7 cellular contexts compared by ENCODE assay signal in the genomic region with DNA sequence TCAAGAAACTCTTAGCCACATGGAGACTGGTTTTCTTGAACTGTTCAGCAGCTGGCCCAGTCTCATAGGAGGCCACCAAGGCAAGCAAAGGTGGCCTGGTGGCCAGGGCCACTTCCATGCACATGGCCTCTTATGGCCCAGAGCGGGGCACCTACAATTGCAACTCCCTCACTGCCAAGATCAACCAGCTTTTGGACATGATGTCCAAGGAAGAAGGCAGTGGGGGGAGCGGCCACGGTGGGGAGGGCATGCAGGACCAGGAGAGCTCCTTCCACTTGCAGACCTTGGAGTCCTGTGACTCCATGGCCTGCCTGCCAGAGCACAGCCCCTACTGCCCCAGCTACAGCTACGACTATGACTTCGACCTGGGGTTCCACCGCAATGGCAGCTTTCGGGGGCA.
"Had no signal": no experiment of that assay in that cellular context is flagged by ENCODE, and none has a peak within 500 bp of the region (broad histone marks: within the 10 kb centered on the region; RNA-seq: fewer than 3 reads in every experiment).

No MANE protein-coding gene starts in this region.

- H3K36me3 ChIP-seq: HAP-1 had no signal

- H3K4me1 ChIP-seq: HAP-1 had no signal

- H3K27ac ChIP-seq: GM23248, HL-60 had no signal

- H3K4me3 ChIP-seq: GM23248, HAP-1 had no signal

- FAIRE-seq: HepG2 had no signal

- H3K9me3 ChIP-seq: HAP-1 had no signal

- H2AFZ ChIP-seq: GM23248 had no signal

- DNase-seq: GM23248, GOT3, H7, HFFc6 had no signal

- H3K9ac ChIP-seq: GM23248 had no signal
